24 cellular contexts compared by ENCODE assay signal in genomic region chr20:23702021-23702420, GRCh38. TPM values are rescaled to one million over a fixed set of nuclear protein-coding genes. Genes with fewer than 3 reads are reported as not detected.
DNase-seq lines count a peak whose midpoint lies in the region; ATAC-seq, FAIRE-seq and TF ChIP-seq lines count a peak whose summit lies in the region.
"Had no signal": no experiment of that assay in that cellular context is flagged by ENCODE, and none has a peak within 500 bp of the region (broad histone marks: within the 10 kb centered on the region; RNA-seq: fewer than 3 reads in every experiment).

No MANE protein-coding gene starts in this region.

- no peaks in the 10 kb centered on the region for H3K36me3 Mint-ChIP-seq in activated T-helper 17 cell treated with anti-CD3 and anti-CD28 coated beads, Interleukin-2, amount 50 U/mL, for 72 hours (ENCODE audit: low read depth)
- H3K36me3 Mint-ChIP-seq: CD8-positive, alpha-beta T cell had no signal

- CTCF ChIA-PET in IMR-90 (lab: Yijun Ruan, JAX) (interaction anchor here (0.5 kb wide), 1 partner anchor 45 kb away, joined by 3 read pairs; no protein-coding TSS in a partner anchor), endothelial cell of umbilical vein (lab: Charles Lee) (interaction anchor here (1.6 kb wide), 1 partner anchor 34 kb away, joined by 5 read pairs; no protein-coding TSS in a partner anchor)

- no peaks in the 10 kb centered on the region for H3K27me3 ChIP-seq in ACC112 (ENCODE audit: insufficient read depth, low read length)
- peaks cover 15% of the 10 kb centered on the region for H3K27me3 ChIP-seq in IMR-90 (ENCODE audit: control insufficient read depth, insufficient read depth, low read length)
- H3K27me3 ChIP-seq in endothelial cell of umbilical vein (ENCODE audit: control insufficient read depth in 2 of 2, insufficient read depth in 2 of 2, low read length in 2 of 2) = peaks cover 2 to 3% of the 10 kb centered on the region in 2 experiments

- no peak for TF ChIP-seq POLR2A in IMR-90 (IDR thresholded peaks at IDR 0.05; ENCODE audit: low read depth, low read length)
- TF ChIP-seq POLR2A in endothelial cell of umbilical vein (IDR thresholded peaks at IDR 0.05; ENCODE audit: low read depth, low read length) = no peak

- no peak overlapping the region for H3K18ac ChIP-seq in IMR-90 (ENCODE audit: low read depth, low read length)

- no peak overlapping the region for H2AK5ac ChIP-seq in IMR-90 (ENCODE audit: low read depth, low read length)

- H3K9ac ChIP-seq in IMR-90 (ENCODE audit: low read depth, low read length) (no peak overlapping the region), endothelial cell of umbilical vein (replicated peaks; ENCODE audit: extremely low read depth, insufficient read depth, low read length) (no peak overlapping the region)
- H3K9ac ChIP-seq: SK-N-SH had no signal

- H3K4me2 ChIP-seq in IMR-90 (ENCODE audit: low read depth, low read length) (no peak overlapping the region), endothelial cell of umbilical vein (ENCODE audit: insufficient read depth, low read length) (no peak overlapping the region)
- H3K4me2 ChIP-seq: SK-N-SH had no signal

- H3K9me3 ChIP-seq in IMR-90 (ENCODE audit: control insufficient read depth, insufficient read depth, low read length) = no peaks in the 10 kb centered on the region
- H3K9me3 ChIP-seq in endothelial cell of umbilical vein (replicated peaks; ENCODE audit: control insufficient read depth, insufficient read depth, low read length) = no peaks in the 10 kb centered on the region
- H3K9me3 ChIP-seq: SK-N-SH had no signal

- no peak for TF ChIP-seq RAD21 in IMR-90 (IDR thresholded peaks at IDR 0.05; ENCODE audit: low read length)

- POLR2A ChIA-PET in IMR-90 (lab: Charles Lee; ENCODE audit: unreplicated experiment) (no interaction called here), endothelial cell of umbilical vein (lab: Charles Lee) (no interaction called here)

- H3K27me3 Mint-ChIP-seq in activated T-helper 17 cell treated with anti-CD3 and anti-CD28 coated beads, Interleukin-2, amount 50 U/mL, for 72 hours = peaks cover 11% of the 10 kb centered on the region

- peaks cover 15% of the 10 kb centered on the region for H3K4me1 ChIP-seq in ACC112 (ENCODE audit: control insufficient read depth, insufficient read depth, low read length, unreplicated experiment)
- H3K4me1 ChIP-seq in IMR-90 (ENCODE audit: control insufficient read depth, insufficient read depth, low read length) = no peaks in the 10 kb centered on the region
- no peaks in the 10 kb centered on the region for H3K4me1 ChIP-seq in endothelial cell of umbilical vein (ENCODE audit: control insufficient read depth, extremely low read depth, insufficient read depth, low read length)

- no peak overlapping the region for H4K5ac ChIP-seq in IMR-90 (ENCODE audit: low read depth, low read length)

- H3K9me3 Mint-ChIP-seq in activated T-helper 17 cell treated with anti-CD3 and anti-CD28 coated beads, Interleukin-2, amount 50 U/mL, for 72 hours = no peaks in the 10 kb centered on the region
- H3K9me3 Mint-ChIP-seq: CD8-positive, alpha-beta T cell had no signal

- dilution Hi-C loops in IMR-90 (cut with HindIII; ENCODE audit: low sequenced_read_pairs, unreplicated experiment) = no loop called here
- dilution Hi-C loops in endothelial cell of umbilical vein (cut with MboI; ENCODE audit: extremely low pct_ligation_motif_present, low sequenced_read_pairs) = no loop called here

- H3K9me1 ChIP-seq in IMR-90 (ENCODE audit: insufficient read depth, low read length) (no peaks in the 10 kb centered on the region), endothelial cell of umbilical vein (replicated peaks; ENCODE audit: control insufficient read depth, extremely low read depth, insufficient read depth, low read length) (no peaks in the 10 kb centered on the region)

- no peak overlapping the region for H3K4me3 Mint-ChIP-seq in activated T-helper 17 cell treated with anti-CD3 and anti-CD28 coated beads, Interleukin-2, amount 50 U/mL, for 72 hours
- H3K4me3 Mint-ChIP-seq: CD8-positive, alpha-beta T cell had no signal

- TF ChIP-seq CTCF in IMR-90 (conservative IDR thresholded peaks at IDR 0.05; ENCODE audit: low read depth, low read length) (no peak), endothelial cell of umbilical vein (IDR thresholded peaks at IDR 0.05; ENCODE audit: extremely low read depth in 1 of 2, insufficient read depth in 1 of 2, low read depth in 1 of 2, low read length in 2 of 2) (no peak)

- no peaks in the 10 kb centered on the region for H3K36me3 ChIP-seq in ACC112 (ENCODE audit: insufficient read depth, low read length)
- no peaks in the 10 kb centered on the region for H3K36me3 ChIP-seq in IMR-90 (ENCODE audit: control insufficient read depth, insufficient read depth, low read length)
- no peaks in the 10 kb centered on the region for H3K36me3 ChIP-seq in endothelial cell of umbilical vein (ENCODE audit: control insufficient read depth in 2 of 2, extremely low read depth in 1 of 2, insufficient read depth in 2 of 2, low read length in 2 of 2)

- BruUV-seq in IMR-90 (replicated peaks; lab: Mats Ljungman, UMichigan) = no TSS peak
- BruUV-seq in endothelial cell of umbilical vein (replicated peaks; lab: Mats Ljungman, UMichigan) = no TSS peak

- intact Hi-C loops in IMR-90 (cut with micrococcal nuclease) (loop anchor here (10.0 kb wide), 1 partner anchor 63 kb away; no protein-coding TSS in a partner anchor), endothelial cell of umbilical vein (cut with micrococcal nuclease) (no loop called here)

- no peak overlapping the region for H3K4me3 ChIP-seq in ACC112 (ENCODE audit: low read depth, low read length)
- H3K4me3 ChIP-seq in IMR-90 (ENCODE audit: insufficient read depth, low read depth, low read length) = no peak overlapping the region
- H3K4me3 ChIP-seq in endothelial cell of umbilical vein (replicated peaks in 1 of 3; ENCODE audit: insufficient read depth in 1 of 3, low read depth in 1 of 3, low read length in 3 of 3) = no peak overlapping the region
- H3K4me3 ChIP-seq: GM12878 had no signal

- H2BK20ac ChIP-seq in IMR-90 (ENCODE audit: low read depth, low read length) = no peak overlapping the region

- no peaks in the 10 kb centered on the region for H3K4me1 Mint-ChIP-seq in activated T-helper 17 cell treated with anti-CD3 and anti-CD28 coated beads, Interleukin-2, amount 50 U/mL, for 72 hours

- H4K20me1 ChIP-seq in IMR-90 (ENCODE audit: insufficient read depth, low read length) (no peaks in the 10 kb centered on the region), endothelial cell of umbilical vein (replicated peaks; ENCODE audit: control insufficient read depth, extremely low read depth, insufficient read depth, low read length) (no peaks in the 10 kb centered on the region)

- no peak overlapping the region for H3K4ac ChIP-seq in IMR-90 (ENCODE audit: low read depth, low read length)

- H3K79me2 ChIP-seq in ACC112 (ENCODE audit: control insufficient read depth, insufficient read depth, low read length, unreplicated experiment) = no peaks in the 10 kb centered on the region
- no peaks in the 10 kb centered on the region for H3K79me2 ChIP-seq in endothelial cell of umbilical vein (ENCODE audit: control insufficient read depth, insufficient read depth, low read length)

- no peak overlapping the region for H4K8ac ChIP-seq in IMR-90 (ENCODE audit: low read depth in 2 of 2, low read length in 2 of 2)

- no peak overlapping the region; the same call in 1 of the 2 replicates for H3K27ac ChIP-seq in ACC112 (ENCODE audit: low read depth, low read length)
- no peak overlapping the region for H3K27ac ChIP-seq in IMR-90 (ENCODE audit: insufficient read depth, low read length)
- no peak overlapping the region for H3K27ac ChIP-seq in endothelial cell of umbilical vein (ENCODE audit: insufficient read depth, low read depth, low read length)

- H4K91ac ChIP-seq in IMR-90 (ENCODE audit: insufficient read depth, low read depth, low read length) = no peak overlapping the region

- H3K79me1 ChIP-seq in IMR-90 (ENCODE audit: low read depth in 1 of 2, low read length in 2 of 2) = no peaks in the 10 kb centered on the region

- DNase-seq in IMR-90 = peak; percentile 2
- DNase-seq in endothelial cell of umbilical vein (ENCODE audit: low read depth, low spot score) = no peak
- peak; percentile 38 for DNase-seq in non-pigmented ciliary epithelial cell (ENCODE audit: low read depth)
- no peak for DNase-seq in NCI-H1930 (lab: John Stamatoyannopoulos, UW)
- DNase-seq: ACHN; AML-193; C1 segment of cervical spinal cord; CD8-positive, alpha-beta T cell; GOT3; HCEC 1CT; MV-4-11; NCI-H1105 treated with DMSO at 0.1 percent for 48 hours; NCI-H2081 treated with DMSO at 0.1 percent for 48 hours; NCI-H2171 treated with DMSO at 0.1 percent for 48 hours; NCI-H524 treated with DMSO at 0.1 percent for 48 hours; NCI-H82; SIG-M5; SK-N-SH had no signal

- H3K14ac ChIP-seq in IMR-90 (replicated peaks; ENCODE audit: low read depth, low read length) = no peak overlapping the region

- no peak overlapping the region for H2BK15ac ChIP-seq in IMR-90 (ENCODE audit: low read depth, low read length)

- H2BK5ac ChIP-seq in IMR-90 (ENCODE audit: low read depth, low read length, poor library complexity, severe bottlenecking) = no peak overlapping the region

- ATAC-seq in IMR-90 (ENCODE audit: low read depth) (no peak; the same call in 1 of the 2 replicates), HG02884 (IDR thresholded peaks at IDR 0.05; ENCODE audit: unreplicated experiment) (no peak)
- ATAC-seq in activated T-helper 17 cell treated with anti-CD3 and anti-CD28 coated beads, Interleukin-2, amount 50 U/mL, for 72 hours (replicated peaks) = no peak
- ATAC-seq: CD8-positive, alpha-beta T cell; GM12878; Panc1 had no signal

- H2BK120ac ChIP-seq in IMR-90 (ENCODE audit: low read depth, low read length) = no peak overlapping the region

- H2AK9ac ChIP-seq in IMR-90 (replicated peaks; ENCODE audit: low read depth, low read length, poor library complexity) = no peak overlapping the region

- no peak overlapping the region for H3K56ac ChIP-seq in IMR-90 (ENCODE audit: extremely low read depth, insufficient read depth, low read length)

- no peak overlapping the region for H3K27ac Mint-ChIP-seq in activated T-helper 17 cell treated with anti-CD3 and anti-CD28 coated beads, Interleukin-2, amount 50 U/mL, for 72 hours
- H3K27ac Mint-ChIP-seq: CD8-positive, alpha-beta T cell had no signal

- peak; percentile 31 for FAIRE-seq in endothelial cell of umbilical vein (lab: Jason Lieb, UNC)
- FAIRE-seq: GM12878 had no signal

- no CpG with 5 or more reads among the region's 4 CpGs for WGBS in IMR-90 (ENCODE audit: extremely low coverage in 2 of 2, insufficient read length in 1 of 2), 2 experiments

- in situ Hi-C loops in IMR-90 (cut with MboI; ENCODE audit: low sequenced_read_pairs) = no loop called here

- H2AFZ ChIP-seq in ACC112 (ENCODE audit: low read length, unreplicated experiment) (peak overlapping the region; percentile 39), IMR-90 (replicated peaks; ENCODE audit: low read length, poor library complexity) (no peak overlapping the region), endothelial cell of umbilical vein (ENCODE audit: low read depth, low read length) (no peak overlapping the region)

- H3K23ac ChIP-seq in IMR-90 (ENCODE audit: low read depth, low read length) = no peak overlapping the region

RNA-seq across cellular contexts. Expression of gene CST4, which starts 13.2 kb away (rescaled TPM):
- not detected in 2 replicates for total RNA-seq in IMR-90 (2012; rRNA removed)
- not detected in 2 replicates for polyA plus RNA-seq in IMR-90 (2012; rRNA removed)
- not detected in 2 replicates for polyA plus RNA-seq in IMR-90 (2012; cell fraction: cytosol; rRNA removed)
- polyA plus RNA-seq in IMR-90 (2012; cell fraction: nucleus; rRNA removed; ENCODE audit: low replicate concordance) = not detected in 2 replicates
- not detected in 2 replicates for total RNA-seq in endothelial cell of umbilical vein
- polyA plus RNA-seq in endothelial cell of umbilical vein = not detected in 2 replicates
- not detected in 2 replicates for polyA plus RNA-seq in endothelial cell of umbilical vein (2011; cell fraction: cytosol; rRNA removed)
- polyA plus RNA-seq in endothelial cell of umbilical vein (2011; cell fraction: nucleus; rRNA removed) = not detected in 2 replicates
- polyA plus RNA-seq in endothelial cell of umbilical vein (2012) = 0.43 and 0.61 TPM in 2 replicates
- not detected in 2 replicates for polyA minus RNA-seq in endothelial cell of umbilical vein
- not detected for polyA minus RNA-seq in endothelial cell of umbilical vein (2011; cell fraction: cytosol; rRNA and poly(A)+ RNA removed)
- not detected in 2 replicates for polyA minus RNA-seq in endothelial cell of umbilical vein (2011; cell fraction: nucleus; rRNA and poly(A)+ RNA removed)
- not detected for total RNA-seq in activated T-helper 17 cell treated with anti-CD3 and anti-CD28 coated beads, Interleukin-2, amount 50 U/mL, for 72 hours
- total RNA-seq: CD8-positive, alpha-beta T cell; GM12878; HT1080 had no signal
- polyA plus RNA-seq: GM12878, SK-N-SH had no signal

RNA-seq across cellular contexts. Expression of gene CST1, which starts 48.7 kb away (rescaled TPM):
- not detected in 2 replicates for total RNA-seq in IMR-90 (2012; rRNA removed)
- polyA plus RNA-seq in IMR-90 (2012; rRNA removed) = not detected in 2 replicates
- polyA plus RNA-seq in IMR-90 (2012; cell fraction: cytosol; rRNA removed) = 0.07 TPM in 1 of 2 replicates, not detected in the other
- not detected in 2 replicates for polyA plus RNA-seq in IMR-90 (2012; cell fraction: nucleus; rRNA removed; ENCODE audit: low replicate concordance)
- 2.2 TPM in 1 of 2 replicates, not detected in the other for total RNA-seq in endothelial cell of umbilical vein
- polyA plus RNA-seq in endothelial cell of umbilical vein = 0.19 and 0.30 TPM in 2 replicates
- 0.52 and 1.4 TPM in 2 replicates for polyA plus RNA-seq in endothelial cell of umbilical vein (2011; cell fraction: cytosol; rRNA removed)
- polyA plus RNA-seq in endothelial cell of umbilical vein (2011; cell fraction: nucleus; rRNA removed) = not detected in 2 replicates
- 4.0 and 6.1 TPM in 2 replicates for polyA plus RNA-seq in endothelial cell of umbilical vein (2012)
- polyA minus RNA-seq in endothelial cell of umbilical vein = 0.47 TPM in 1 of 2 replicates, not detected in the other
- polyA minus RNA-seq in endothelial cell of umbilical vein (2011; cell fraction: cytosol; rRNA and poly(A)+ RNA removed) = not detected
- polyA minus RNA-seq in endothelial cell of umbilical vein (2011; cell fraction: nucleus; rRNA and poly(A)+ RNA removed) = not detected in 2 replicates
- total RNA-seq in activated T-helper 17 cell treated with anti-CD3 and anti-CD28 coated beads, Interleukin-2, amount 50 U/mL, for 72 hours = not detected
- total RNA-seq: CD8-positive, alpha-beta T cell; GM12878; HT1080 had no signal
- polyA plus RNA-seq: GM12878, SK-N-SH had no signal

Comparison
In these comparisons a context has a peak if more than half of its experiments do, and no peak if none do; other contexts are left out.
1. DNase-seq: peak in IMR-90 (single experiment) and non-pigmented ciliary epithelial cell (single experiment); none in endothelial cell of umbilical vein (single experiment) and NCI-H1930 (0 of 2).